In the genomic region with DNA sequence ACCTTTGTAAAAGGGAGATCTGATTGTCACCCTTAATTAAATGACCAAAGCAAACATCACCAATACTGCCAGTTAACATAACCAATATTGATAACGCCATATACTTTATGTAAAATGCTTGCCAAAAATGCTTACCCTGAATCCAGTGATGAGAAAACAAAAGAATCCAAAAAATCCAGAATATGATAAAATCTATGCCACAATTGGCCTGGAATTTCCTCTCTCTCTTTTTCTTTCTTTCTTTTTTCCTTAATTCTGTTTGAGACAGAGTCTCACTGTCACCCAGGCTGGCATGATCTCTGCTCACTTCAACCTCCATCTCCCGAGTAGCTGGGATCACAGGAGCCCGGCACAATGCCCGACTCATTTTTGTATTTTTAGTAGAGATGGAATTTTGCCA, we compare ENCODE assay signal across 19 cellular contexts.
"Had no signal": no experiment of that assay in that cellular context is flagged by ENCODE, and none has a peak within 500 bp of the region (broad histone marks: within the 10 kb centered on the region; RNA-seq: fewer than 3 reads in every experiment).

No MANE protein-coding gene starts in this region.

- DNase-seq: activated B cell treated with CpG ODN at 0.5 μM for 24 hours; activated CD4-positive, alpha-beta memory T cell treated with anti-CD3 and anti-CD28 coated beads for 36 hours; activated CD4-positive, alpha-beta T cell treated with anti-CD3 and anti-CD28 coated beads for 4 hours; activated naive CD8-positive, alpha-beta T cell treated with anti-CD3 and anti-CD28 coated beads for 36 hours; activated T-cell treated with anti-CD3 and anti-CD28 coated beads for 4 hours; amniotic stem cell; caudate nucleus; effector memory CD8-positive, alpha-beta T cell; left cardiac atrium; mesenchymal stem cell; natural killer cell; stimulated activated CD4-positive, alpha-beta T cell treated with anti-CD3 and anti-CD28 coated beads, Interleukin-4, amount 100 ng/mL, for 4 hours had no signal

- H3K27ac ChIP-seq: hepatocyte, neutrophil, thoracic aorta had no signal

- H3K4me2 ChIP-seq: hepatocyte had no signal

- H3K4me3 ChIP-seq: hepatocyte, thoracic aorta had no signal

- H3K4me1 Mint-ChIP-seq: activated naive CD8-positive, alpha-beta T cell treated with anti-CD3 and anti-CD28 coated beads for 36 hours; natural killer cell had no signal

- H2AFZ ChIP-seq: hepatocyte had no signal

- H3K36me3 ChIP-seq: neutrophil, thoracic aorta had no signal

- ATAC-seq: effector memory CD8-positive, alpha-beta T cell; left cardiac atrium; natural killer cell; sciatic nerve; stimulated activated memory B cell treated with anti-CD40 and anti-IgM and Interleukin-4, amounts not matched to agents 10 μg/mL and 1 μg/mL and 100 μg/mL, for 72 hours had no signal

- H3K9me3 ChIP-seq: neutrophil, thoracic aorta had no signal

- H3K27me3 ChIP-seq: hepatocyte, neutrophil had no signal

- H3K4me3 Mint-ChIP-seq: activated B cell treated with CpG ODN at 0.5 μM for 24 hours; activated CD4-positive, alpha-beta memory T cell treated with anti-CD3 and anti-CD28 coated beads for 36 hours; activated naive CD8-positive, alpha-beta T cell treated with anti-CD3 and anti-CD28 coated beads for 36 hours; activated T-helper 1 cell treated with anti-CD3 and anti-CD28 coated beads, Interleukin-12 subunit alpha, Interleukin-12 subunit beta, Interleukin-2, Interleukin-4 antibody, amounts not matched to agents 30 ng/mL and 10 ng/mL and 1 ng/mL, durations not matched to agents 14 hours and 24 hours and 36 hours; effector memory CD8-positive, alpha-beta T cell; natural killer cell; stimulated activated memory B cell treated with anti-CD40 and anti-IgM and Interleukin-4, amounts not matched to agents 10 μg/mL and 1 μg/mL and 100 μg/mL, for 72 hours had no signal

- H3K79me2 ChIP-seq: hepatocyte had no signal

- H3K9me3 Mint-ChIP-seq: activated B cell treated with CpG ODN at 0.5 μM for 24 hours; activated CD4-positive, alpha-beta memory T cell treated with anti-CD3 and anti-CD28 coated beads for 36 hours; activated naive CD8-positive, alpha-beta T cell treated with anti-CD3 and anti-CD28 coated beads for 36 hours; activated T-helper 1 cell treated with anti-CD3 and anti-CD28 coated beads, Interleukin-12 subunit alpha, Interleukin-12 subunit beta, Interleukin-2, Interleukin-4 antibody, amounts not matched to agents 30 ng/mL and 10 ng/mL and 1 ng/mL, durations not matched to agents 14 hours and 24 hours and 36 hours; stimulated activated memory B cell treated with anti-CD40 and anti-IgM and Interleukin-4, amounts not matched to agents 10 μg/mL and 1 μg/mL and 100 μg/mL, for 72 hours had no signal

- FAIRE-seq: islet of Langerhans had no signal

- H3K36me3 Mint-ChIP-seq: activated CD4-positive, alpha-beta memory T cell treated with anti-CD3 and anti-CD28 coated beads for 36 hours; activated naive CD8-positive, alpha-beta T cell treated with anti-CD3 and anti-CD28 coated beads for 36 hours; natural killer cell; stimulated activated memory B cell treated with anti-CD40 and anti-IgM and Interleukin-4, amounts not matched to agents 10 μg/mL and 1 μg/mL and 100 μg/mL, for 72 hours had no signal

- H3K27me3 Mint-ChIP-seq: activated B cell treated with CpG ODN at 0.5 μM for 24 hours; activated CD4-positive, alpha-beta memory T cell treated with anti-CD3 and anti-CD28 coated beads for 36 hours; effector memory CD8-positive, alpha-beta T cell; stimulated activated memory B cell treated with anti-CD40 and anti-IgM and Interleukin-4, amounts not matched to agents 10 μg/mL and 1 μg/mL and 100 μg/mL, for 72 hours had no signal

- H3K27ac Mint-ChIP-seq: activated B cell treated with CpG ODN at 0.5 μM for 24 hours; activated CD4-positive, alpha-beta memory T cell treated with anti-CD3 and anti-CD28 coated beads for 36 hours; activated naive CD8-positive, alpha-beta T cell treated with anti-CD3 and anti-CD28 coated beads for 36 hours; activated T-helper 1 cell treated with anti-CD3 and anti-CD28 coated beads, Interleukin-12 subunit alpha, Interleukin-12 subunit beta, Interleukin-2, Interleukin-4 antibody, amounts not matched to agents 30 ng/mL and 10 ng/mL and 1 ng/mL, durations not matched to agents 14 hours and 24 hours and 36 hours; effector memory CD8-positive, alpha-beta T cell; natural killer cell; stimulated activated memory B cell treated with anti-CD40 and anti-IgM and Interleukin-4, amounts not matched to agents 10 μg/mL and 1 μg/mL and 100 μg/mL, for 72 hours had no signal
